8 cellular contexts compared by ENCODE assay signal in genomic region chr11:66268953-66269906, GRCh38. TPM values are rescaled to one million over a fixed set of nuclear protein-coding genes. Genes with fewer than 3 reads are reported as not detected.
A peak's percentile ranks its signal among the peaks of the same experiment; 100 is the strongest.
DNase-seq lines count a peak whose midpoint lies in the region; ATAC-seq and TF ChIP-seq lines count a peak whose summit lies in the region.

No MANE protein-coding gene starts in this region.

- H3K4me3 Mint-ChIP-seq in effector memory CD8-positive, alpha-beta T cell: peak overlapping the region; percentile 93 to 96

- H3K27me3 ChIP-seq in SJSA1 (replicated peaks) (no peaks in the 10 kb centered on the region), muscle layer of duodenum (ENCODE audit: low read depth, low read length) (no peaks in the 10 kb centered on the region)

- peak; percentile 15 for TF ChIP-seq POLR2A in GM19099 (IDR thresholded peaks at IDR 0.05; ENCODE audit: extremely low read depth, insufficient read length, low read depth)

- H3K36me3 Mint-ChIP-seq in effector memory CD8-positive, alpha-beta T cell (ENCODE audit: insufficient read depth): peaks cover 72% of the 10 kb centered on the region

- peaks cover 56 to 59% of the 10 kb centered on the region in 2 donors for H3K4me1 Mint-ChIP-seq in effector memory CD8-positive, alpha-beta T cell (ENCODE audit: low read depth in 2 of 2)

- H3K4me3 ChIP-seq in SJSA1: peak overlapping the region; percentile 69
- H3K4me3 ChIP-seq in muscle layer of duodenum (ENCODE audit: low read depth in 1 of 2, low read length in 2 of 2): peak overlapping the region; percentile 87 to 89

- DNase-seq in AG08396 (ENCODE audit: low spot score) (peak; percentile 63), SJSA1 (ENCODE audit: low read depth in 1 of 2, low spot score in 2 of 2) (peak; percentile 81), occipital lobe (lab: John Stamatoyannopoulos, UW) (no peak), hippocampal formation (lab: John Stamatoyannopoulos, UW) (no peak)
- DNase-seq in effector memory CD8-positive, alpha-beta T cell: no peak

- H3K27ac ChIP-seq in SJSA1: peak overlapping the region; percentile 94
- peak overlapping the region; percentile 98 for H3K27ac ChIP-seq in muscle layer of duodenum (ENCODE audit: low read length)

- peaks cover 21% of the 10 kb centered on the region for H3K4me1 ChIP-seq in SJSA1 (replicated peaks)
- H3K4me1 ChIP-seq in muscle layer of duodenum (ENCODE audit: control insufficient read depth in 1 of 2, insufficient read depth in 2 of 2, low read length in 2 of 2): peaks cover 0 to 28% of the 10 kb centered on the region in 2 donors

- peak overlapping the region; percentile 89 to 97 for H3K27ac Mint-ChIP-seq in effector memory CD8-positive, alpha-beta T cell

- no peaks in the 10 kb centered on the region for H3K27me3 Mint-ChIP-seq in effector memory CD8-positive, alpha-beta T cell

- H3K36me3 ChIP-seq in SJSA1 (peaks cover 76% of the 10 kb centered on the region), muscle layer of duodenum (ENCODE audit: control insufficient read depth in 1 of 2, insufficient read depth in 2 of 2, low read length in 2 of 2) (peaks cover 27 to 40% of the 10 kb centered on the region in 2 donors)

- H3K9me3 Mint-ChIP-seq in effector memory CD8-positive, alpha-beta T cell: no peaks in the 10 kb centered on the region

- H3K9me3 ChIP-seq in SJSA1 (replicated peaks) (no peaks in the 10 kb centered on the region), muscle layer of duodenum (ENCODE audit: control insufficient read depth in 1 of 2, low read length in 2 of 2) (no peaks in the 10 kb centered on the region)

- ATAC-seq in effector memory CD8-positive, alpha-beta T cell (replicated peaks): no peak
- ATAC-seq in HG03520 (IDR thresholded peaks at IDR 0.05; ENCODE audit: unreplicated experiment): no peak

RNA-seq across cellular contexts. Expression of gene RAB1B, which starts 0.8 kb away (rescaled TPM):
- 290 and 334 TPM in 2 replicates for total RNA-seq in SJSA1 (2014; rRNA removed; shearing (Covaris generic))
- total RNA-seq in occipital lobe: 28.9 TPM

RNA-seq across cellular contexts. Expression of gene CNIH2, which starts 8.7 kb away (rescaled TPM):
- total RNA-seq in SJSA1 (2014; rRNA removed; shearing (Covaris generic)): 2.8 and 6.2 TPM in 2 replicates
- 33.1 TPM for total RNA-seq in occipital lobe

RNA-seq across cellular contexts. Expression of gene KLC2, which starts 11.7 kb away (rescaled TPM):
- 54.1 and 92.6 TPM in 2 replicates for total RNA-seq in SJSA1 (2014; rRNA removed; shearing (Covaris generic))
- 31.5 TPM for total RNA-seq in occipital lobe

RNA-seq across cellular contexts. Expression of gene YIF1A, which starts 19.7 kb away (rescaled TPM):
- 162 and 245 TPM in 2 replicates for total RNA-seq in SJSA1 (2014; rRNA removed; shearing (Covaris generic))
- total RNA-seq in occipital lobe: 32.4 TPM

RNA-seq across cellular contexts. Expression of gene TMEM151A, which starts 22.5 kb away (rescaled TPM):
- 0.60 and 0.61 TPM in 2 replicates for total RNA-seq in SJSA1 (2014; rRNA removed; shearing (Covaris generic))
- 6.4 TPM for total RNA-seq in occipital lobe

Comparison
In these comparisons a context has a peak if more than half of its experiments do, and no peak if none do; other contexts are left out.
1. DNase-seq: peak in AG08396 (single experiment) and SJSA1 (2 of 2); none in effector memory CD8-positive, alpha-beta T cell (0 of 3), occipital lobe (single experiment) and hippocampal formation (0 of 2).